ENCODE assay signal across 8 cellular contexts in the genomic region with DNA sequence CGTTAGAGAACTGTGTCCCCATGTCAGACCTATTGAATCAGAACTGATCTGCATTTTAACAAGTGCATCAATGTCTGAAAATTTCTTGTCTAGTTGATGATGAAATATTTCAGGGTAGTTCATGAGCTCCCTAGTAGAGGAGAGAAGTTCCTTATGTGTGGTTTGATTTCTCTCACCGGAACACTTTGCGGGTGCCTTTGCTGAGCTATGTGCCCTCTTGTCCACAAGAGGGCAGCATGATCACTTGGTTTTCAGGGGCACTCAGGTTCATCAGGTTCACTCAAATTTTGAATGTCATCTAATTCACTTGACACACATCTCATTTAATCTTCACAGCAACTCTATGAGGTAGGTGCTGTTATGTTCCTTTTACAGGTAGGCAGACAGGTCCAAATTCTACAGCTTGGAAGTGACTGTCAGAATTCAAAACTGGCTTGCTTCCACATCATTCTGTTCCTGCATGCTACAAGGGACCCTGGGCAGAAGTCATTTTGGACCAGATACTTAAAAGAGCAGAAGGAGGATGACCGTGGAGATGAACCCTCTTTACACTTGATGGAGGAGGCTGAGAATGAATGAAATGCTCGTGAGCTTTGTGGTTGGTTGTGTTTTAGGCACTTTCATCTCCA. TPM values are rescaled to one million over a fixed set of nuclear protein-coding genes. Genes with fewer than 3 reads are reported as not detected.
DNase-seq lines count a peak whose midpoint lies in the region; ATAC-seq and TF ChIP-seq lines count a peak whose summit lies in the region.

No MANE protein-coding gene starts in this region.

- no peaks in the 10 kb centered on the region for H3K27me3 Mint-ChIP-seq in activated B cell treated with CpG ODN at 0.5 μM for 24 hours

- POLR2A ChIA-PET in activated B cell treated with CpG ODN at 0.5 μM for 24 hours (lab: Charles Lee): interaction anchor here (0.7 to 1.5 kb wide), 2 partner anchors 85 to 194 kb away, joined by 3 read pairs; partner anchors contain the start of genes C2CD3 and PPME1

- CTCF ChIA-PET in activated B cell treated with CpG ODN at 0.5 μM for 24 hours (lab: Charles Lee): interaction anchor here (0.8 to 3.1 kb wide), 15 partner anchors 9 to 315 kb away, joined by 3 to 59 read pairs (median 4); partner anchors contain the start of gene LIPT2

- no peaks in the 10 kb centered on the region for H3K9me3 Mint-ChIP-seq in activated B cell treated with CpG ODN at 0.5 μM for 24 hours

- no peak overlapping the region for H3K27ac Mint-ChIP-seq in activated B cell treated with CpG ODN at 0.5 μM for 24 hours

- peak; percentile 75 for ATAC-seq in activated B cell treated with CpG ODN at 0.5 μM for 24 hours (ENCODE audit: low read depth)
- peak; percentile 91 for ATAC-seq in left lobe of liver
- ATAC-seq in GM21737 (IDR thresholded peaks at IDR 0.05; ENCODE audit: unreplicated experiment): no peak

- DNase-seq in NCI-H2081 treated with DMSO at 0.1 percent for 48 hours (lab: John Stamatoyannopoulos, UW): peak; percentile 12
- no peak for DNase-seq in activated B cell treated with CpG ODN at 0.5 μM for 24 hours
- peak; percentile 79 for DNase-seq in cerebellum (ENCODE audit: low spot score)
- peak; percentile 53 for DNase-seq in left lobe of liver (ENCODE audit: low spot score)
- DNase-seq in stimulated activated CD4-positive, alpha-beta T cell treated with anti-CD3 and anti-CD28 coated beads, TNF-alpha, amount 100 ng/mL, for 4 hours (ENCODE audit: low read depth in 3 of 3): peak in 2 of 3 experiments; percentile 22 to 34

- TF ChIP-seq CTCF in 22Rv1 (IDR thresholded peaks at IDR 0.05) (peak; percentile 89), GM12874 (IDR thresholded peaks at IDR 0.05; ENCODE audit: insufficient read depth, low read depth, low read length) (peak; percentile 82), activated B cell treated with CpG ODN at 0.5 μM for 24 hours (IDR thresholded peaks at IDR 0.05) (peak; percentile 62)

- H3K36me3 Mint-ChIP-seq in activated B cell treated with CpG ODN at 0.5 μM for 24 hours (ENCODE audit: low read depth): peaks cover 30% of the 10 kb centered on the region

- intact Hi-C loops in activated B cell treated with CpG ODN at 0.5 μM for 24 hours (cut with micrococcal nuclease): loop anchor here (1.0 to 2.0 kb wide), 4 partner anchors 133 to 471 kb away; no protein-coding TSS in a partner anchor

- no peak overlapping the region for H3K4me3 Mint-ChIP-seq in activated B cell treated with CpG ODN at 0.5 μM for 24 hours

- no peaks in the 10 kb centered on the region for H3K4me1 Mint-ChIP-seq in activated B cell treated with CpG ODN at 0.5 μM for 24 hours

- H3K27ac ChIP-seq in 22Rv1: no peak overlapping the region

RNA-seq across cellular contexts. Expression of gene P4HA3, which starts 55.6 kb away (rescaled TPM):
- total RNA-seq in activated B cell treated with CpG ODN at 0.5 μM for 24 hours (not detected in 2 replicates), cerebellum (0.45 TPM), left lobe of liver (0.23 TPM)
